Comparison of ENCODE assay signal across 8 cellular contexts in the genomic region with DNA sequence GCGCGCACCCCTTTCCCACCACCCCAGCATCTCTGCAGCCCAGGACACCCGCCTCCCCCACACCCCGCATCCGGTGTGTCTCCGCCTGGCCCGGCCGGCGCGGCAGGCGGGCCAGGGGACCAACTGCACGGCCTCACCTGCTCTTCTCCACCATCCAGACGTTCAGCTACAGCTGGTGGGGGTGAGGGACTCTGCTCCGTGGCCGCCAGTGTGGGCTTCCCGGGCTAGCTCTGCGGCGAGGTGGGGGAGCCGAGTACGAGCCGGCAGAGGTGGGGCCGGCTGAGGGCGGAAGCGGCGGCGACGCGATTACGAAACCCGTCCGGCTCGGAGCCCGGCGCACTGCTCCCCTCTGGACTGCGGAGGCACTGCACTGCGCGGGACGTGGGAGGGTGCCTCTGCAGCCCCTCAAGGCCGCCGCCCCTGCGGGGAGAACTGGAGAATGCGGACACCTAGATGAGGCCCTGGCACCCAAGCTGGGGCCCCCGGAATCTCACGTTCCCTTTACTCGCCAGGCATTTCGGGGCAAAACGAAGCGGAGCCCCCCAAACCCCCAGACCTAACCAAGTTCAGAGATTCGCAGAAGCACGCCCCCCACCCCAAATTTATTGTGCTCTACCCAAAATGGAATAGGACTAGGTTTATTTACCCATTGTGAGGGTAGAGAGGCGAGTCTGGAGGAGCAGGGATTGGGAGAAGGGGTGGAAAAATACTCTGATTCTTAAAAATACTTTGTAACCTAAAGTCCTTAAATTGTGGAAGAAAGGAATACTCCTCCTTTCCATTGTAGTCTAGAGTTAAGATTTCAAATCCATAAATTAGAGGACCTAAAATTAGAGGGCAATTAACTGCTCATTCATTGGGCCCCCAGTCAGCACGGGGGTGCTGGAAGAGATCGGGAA. TPM values are rescaled to one million over a fixed set of nuclear protein-coding genes. Genes with fewer than 3 reads are reported as not detected.
A peak's percentile ranks its signal among the peaks of the same experiment; 100 is the strongest.
DNase-seq lines count a peak whose midpoint lies in the region; ATAC-seq and TF ChIP-seq lines count a peak whose summit lies in the region.

A gene with protein sequence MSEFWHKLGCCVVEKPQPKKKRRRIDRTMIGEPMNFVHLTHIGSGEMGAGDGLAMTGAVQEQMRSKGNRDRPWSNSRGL (minus strand): TSS at position 281 of the 899 bp plus-strand sequence. CDS start 3,892 bp downstream, outside the sequence.

- peaks cover 6% of the 10 kb centered on the region for H3K27me3 Mint-ChIP-seq in HFFc6 (ENCODE audit: insufficient read depth)
- no peaks in the 10 kb centered on the region for H3K27me3 Mint-ChIP-seq in activated naive CD8-positive, alpha-beta T cell treated with anti-CD3 and anti-CD28 coated beads, Interleukin-2, amount 50 U/mL, for 24 hours

- H3K27ac Mint-ChIP-seq in HFFc6: peak within 1 kb of the TSS; percentile 99
- H3K27ac Mint-ChIP-seq in activated naive CD8-positive, alpha-beta T cell treated with anti-CD3 and anti-CD28 coated beads, Interleukin-2, amount 50 U/mL, for 24 hours: peak within 1 kb of the TSS; percentile 96

- peaks cover 41% of the 10 kb centered on the region for H3K36me3 Mint-ChIP-seq in HFFc6 (ENCODE audit: low read depth)
- peaks cover 44% of the 10 kb centered on the region for H3K36me3 Mint-ChIP-seq in activated naive CD8-positive, alpha-beta T cell treated with anti-CD3 and anti-CD28 coated beads, Interleukin-2, amount 50 U/mL, for 24 hours (ENCODE audit: low read depth)

- peaks cover 0 to 27% (median 18%) of the 10 kb centered on the region in 9 donors for H3K36me3 ChIP-seq in heart left ventricle
- peaks cover 13% of the 10 kb centered on the region for H3K36me3 ChIP-seq in upper lobe of right lung

- H3K27ac ChIP-seq in heart left ventricle: peak within 1 kb of the TSS; percentile 92 to 99 (median 96)
- peak within 1 kb of the TSS; percentile 89 for H3K27ac ChIP-seq in upper lobe of right lung

- DNase-seq in HFFc6: peak; percentile 68
- peak; percentile 85 for DNase-seq in NCI-H1092 (lab: John Stamatoyannopoulos, UW)
- DNase-seq in SW 1271 (lab: John Stamatoyannopoulos, UW): peak; percentile 13 to 56
- DNase-seq in activated naive CD8-positive, alpha-beta T cell treated with anti-CD3 and anti-CD28 coated beads, Interleukin-2, amount 50 U/mL, for 24 hours: peak; percentile 88
- peak; percentile 87 to 93 (median 90) for DNase-seq in heart left ventricle
- DNase-seq in posterior vena cava (ENCODE audit: low spot score): peak; percentile 96
- DNase-seq in upper lobe of right lung: peak; percentile 94

- peak within 1 kb of the TSS; percentile 93 for H3K4me3 Mint-ChIP-seq in HFFc6
- H3K4me3 Mint-ChIP-seq in activated naive CD8-positive, alpha-beta T cell treated with anti-CD3 and anti-CD28 coated beads, Interleukin-2, amount 50 U/mL, for 24 hours: peak within 1 kb of the TSS; percentile 97

- no peaks in the 10 kb centered on the region for H3K9me3 Mint-ChIP-seq in HFFc6
- no peaks in the 10 kb centered on the region for H3K9me3 Mint-ChIP-seq in activated naive CD8-positive, alpha-beta T cell treated with anti-CD3 and anti-CD28 coated beads, Interleukin-2, amount 50 U/mL, for 24 hours

- H3K9me3 ChIP-seq in heart left ventricle (no peaks in the 10 kb centered on the region), upper lobe of right lung (no peaks in the 10 kb centered on the region)

- ATAC-seq in activated naive CD8-positive, alpha-beta T cell treated with anti-CD3 and anti-CD28 coated beads, Interleukin-2, amount 50 U/mL, for 24 hours: peak; percentile 83
- ATAC-seq in heart left ventricle: peak; percentile 87 to 93 (median 92)
- peak; percentile 94 for ATAC-seq in upper lobe of right lung

- H3K4me1 ChIP-seq in heart left ventricle (peaks cover 8 to 51% (median 31%) of the 10 kb centered on the region in 12 donors), upper lobe of right lung (peaks cover 37% of the 10 kb centered on the region)

- peak; percentile 91 for TF ChIP-seq POLR2A in GM10847 (IDR thresholded peaks at IDR 0.05; ENCODE audit: extremely low read depth, insufficient read length)
- TF ChIP-seq POLR2A in heart left ventricle (IDR thresholded peaks at IDR 0.05): peak; percentile 52 to 86

- peaks cover 64% of the 10 kb centered on the region for H3K4me1 Mint-ChIP-seq in HFFc6 (ENCODE audit: low read depth)
- H3K4me1 Mint-ChIP-seq in activated naive CD8-positive, alpha-beta T cell treated with anti-CD3 and anti-CD28 coated beads, Interleukin-2, amount 50 U/mL, for 24 hours: peaks cover 62% of the 10 kb centered on the region

- peak within 1 kb of the TSS; percentile 71 to 98 (median 90) for H3K4me3 ChIP-seq in heart left ventricle
- peak within 1 kb of the TSS; percentile 86 for H3K4me3 ChIP-seq in upper lobe of right lung

- intact Hi-C loops in heart left ventricle (cut with DNase I) (loop anchor here in 5 of 10 donors (5.0 kb wide), 2 partner anchors 37 to 52 kb away; partner anchors contain the start of genes MINDY1 (in 4 of the 5) and PRUNE1 (in 4 of the 5)), posterior vena cava (cut with DNase I) (no loop called here), upper lobe of right lung (cut with DNase I) (loop anchor here (10.0 kb wide), 1 partner anchor 45 kb away; no protein-coding TSS in a partner anchor)

- 0 to 1% (median 1%) methylated on average over 33 to 53 of the region's 53 CpGs for WGBS in heart left ventricle, 4 donors

- TF ChIP-seq CTCF in HFFc6 (IDR thresholded peaks at IDR 0.05) (peak; percentile 84), heart left ventricle (IDR thresholded peaks at IDR 0.05) (peak; percentile 61 to 94 (median 86)), upper lobe of right lung (IDR thresholded peaks at IDR 0.05) (peak; percentile 89)

- H3K27me3 ChIP-seq in heart left ventricle (no peaks in the 10 kb centered on the region), upper lobe of right lung (no peaks in the 10 kb centered on the region)

RNA-seq across cellular contexts. Expression of the gene that starts here (rescaled TPM):
- 10 to 100 TPM; 63.2 to 75.1 (median 68.3) TPM for total RNA-seq in HFFc6 (2021; fragmentation: NEBNext Ultra II Directional; extraction: Animal tissue kit (Norgen Biotek cat#: 25700))
- total RNA-seq in heart left ventricle (10 to 100 TPM; 21.7 to 65.9 (median 28.2) TPM), posterior vena cava (10 to 100 TPM; 65.7 to 68.2 TPM), upper lobe of right lung (105 TPM)
- polyA plus RNA-seq in heart left ventricle: 10 to 100 TPM; 20.3 to 37.8 TPM

Comparison
In these comparisons a context has a peak if more than half of its experiments do, and no peak if none do; other contexts are left out.
1. Peak in every context shown above with its lines: DNase-seq, ATAC-seq, H3K4me3 ChIP-seq and H3K27ac ChIP-seq.
2. DNase-seq: peak in every context shown above with its lines; median percentile 96 in posterior vena cava; 94 in upper lobe of right lung; 90 in heart left ventricle; 88 in activated naive CD8-positive, alpha-beta T cell treated with anti-CD3 and anti-CD28 coated beads, Interleukin-2, amount 50 U/mL, for 24 hours; 85 in NCI-H1092; 68 in HFFc6; 34 in SW 1271.